In the genomic region with DNA sequence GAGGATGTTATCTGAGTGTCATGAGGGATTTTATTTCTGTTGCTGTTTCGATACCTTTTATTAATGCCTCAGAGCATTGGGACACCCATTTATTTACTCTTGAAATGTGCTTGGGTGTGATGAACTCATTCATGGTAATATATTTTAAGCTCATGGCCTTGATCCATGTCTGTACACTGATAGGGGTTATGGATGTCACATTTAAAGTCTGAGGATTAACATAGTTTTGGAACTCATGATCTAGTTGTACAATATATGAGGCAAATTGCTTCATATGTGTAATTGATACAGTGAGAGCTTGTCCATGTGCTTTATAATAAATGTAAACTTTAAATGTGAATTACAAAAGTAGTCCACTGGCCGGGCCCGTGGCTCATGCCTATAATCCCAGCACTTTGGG, we compare ENCODE assay signal across 11 cellular contexts. TPM values are rescaled to one million over a fixed set of nuclear protein-coding genes. Genes with fewer than 3 reads are reported as not detected.
DNase-seq lines count a peak whose midpoint lies in the region; ATAC-seq and TF ChIP-seq lines count a peak whose summit lies in the region.
"Had no signal": no experiment of that assay in that cellular context is flagged by ENCODE, and none has a peak within 500 bp of the region (broad histone marks: within the 10 kb centered on the region; RNA-seq: fewer than 3 reads in every experiment).

No MANE protein-coding gene starts in this region.

- no peak for ATAC-seq in heart left ventricle
- no peak for ATAC-seq in left ventricle myocardium superior
- ATAC-seq in lower lobe of right lung: no peak
- no peak for ATAC-seq in GM21360 (IDR thresholded peaks at IDR 0.05; ENCODE audit: unreplicated experiment)
- ATAC-seq: sciatic nerve had no signal

- no peaks in the 10 kb centered on the region for H3K27me3 ChIP-seq in heart left ventricle
- no peaks in the 10 kb centered on the region for H3K27me3 ChIP-seq in lower lobe of right lung (ENCODE audit: low read depth)
- H3K27me3 ChIP-seq in uterus: no peaks in the 10 kb centered on the region

- no peaks in the 10 kb centered on the region for H3K9me3 ChIP-seq in heart left ventricle
- H3K9me3 ChIP-seq in lower lobe of right lung: no peaks in the 10 kb centered on the region
- no peaks in the 10 kb centered on the region for H3K9me3 ChIP-seq in uterus

- intact Hi-C loops in heart left ventricle (cut with DNase I) (loop anchor here in 5 of 10 donors (5.0 to 10.0 kb wide), 9 partner anchors 33 to 903 kb away; partner anchors contain the start of genes BCCIP (in 1 of the 5), EDRF1 (in 1 of the 5), EEF1AKMT2 (in 1 of the 5) and UROS (in 1 of the 5)), left ventricle myocardium superior (cut with micrococcal nuclease) (no loop called here), lower lobe of right lung (cut with DNase I) (no loop called here), uterus (cut with DNase I; ENCODE audit: low total_unique reads) (no loop called here)

- in situ Hi-C loops in astrocyte of the cerebellum (cut with HindIII; ENCODE audit: low sequenced_read_pairs): no loop called here

- peak overlapping the region in 10 of 12 donors; percentile 92 to 99 (median 96) for H3K27ac ChIP-seq in heart left ventricle
- H3K27ac ChIP-seq in lower lobe of right lung: no peak overlapping the region
- peak overlapping the region; percentile 94 to 100 for H3K27ac ChIP-seq in uterus

- H3K4me3 ChIP-seq in heart left ventricle (peak overlapping the region in 7 of 12 donors; percentile 80 to 95 (median 88)), astrocyte of the cerebellum (ENCODE audit: low read depth, low read length) (peak overlapping the region; percentile 94), lower lobe of right lung (peak overlapping the region; percentile 81), uterus (peak overlapping the region; percentile 60 to 99)

- DNase-seq in heart left ventricle: no peak
- no peak for DNase-seq in left ventricle myocardium superior
- no peak for DNase-seq in astrocyte of the cerebellum (ENCODE audit: low read depth)
- DNase-seq in lower lobe of right lung: no peak
- no peak for DNase-seq in uterus
- DNase-seq in DMS79 (lab: John Stamatoyannopoulos, UW): no peak
- DNase-seq in DMS114 treated with DMSO at 0.1 percent for 48 hours (lab: John Stamatoyannopoulos, UW; ENCODE audit: unreplicated experiment): no peak
- DNase-seq: COR-L47, SIG-M5 had no signal

- WGBS in heart left ventricle, 4 donors: 71 to 77% (median 74%) methylated on average over 3 of the region's 3 CpGs

- H3K4me1 ChIP-seq in heart left ventricle (peaks cover 5 to 64% (median 41%) of the 10 kb centered on the region in 12 donors), lower lobe of right lung (peaks cover 36% of the 10 kb centered on the region), uterus (peaks cover 5 to 11% of the 10 kb centered on the region in 2 donors)

- no peak for TF ChIP-seq POLR2A in heart left ventricle (IDR thresholded peaks at IDR 0.05)
- no peak for TF ChIP-seq POLR2A in uterus (IDR thresholded peaks at IDR 0.05)

- TF ChIP-seq CTCF in heart left ventricle (IDR thresholded peaks at IDR 0.05) (no peak), astrocyte of the cerebellum (IDR thresholded peaks at IDR 0.05; ENCODE audit: low read depth, low read length, missing control alignments) (no peak), lower lobe of right lung (IDR thresholded peaks at IDR 0.05) (no peak), uterus (IDR thresholded peaks at IDR 0.05) (no peak)

- H3K36me3 ChIP-seq in heart left ventricle (peaks cover 0 to 8% (median 5%) of the 10 kb centered on the region in 9 donors), lower lobe of right lung (peaks cover 7% of the 10 kb centered on the region), uterus (no peaks in the 10 kb centered on the region)

RNA-seq across cellular contexts. Expression of gene ZRANB1, which starts 23.0 kb away (rescaled TPM):
- 10 to 100 TPM; 20.5 to 31.3 (median 25.7) TPM for total RNA-seq in heart left ventricle
- 10 to 100 TPM; 11.4 to 24.7 TPM for polyA plus RNA-seq in heart left ventricle
- 25.3 TPM for total RNA-seq in left ventricle myocardium superior
- 18.7 TPM for total RNA-seq in lower lobe of right lung
- total RNA-seq in uterus: 10 to 100 TPM; 14.9 to 55.3 (median 28.3) TPM
